11 cellular contexts compared by ENCODE assay signal in genomic region chr16:11310997-11311561, GRCh38. TPM values are rescaled to one million over a fixed set of nuclear protein-coding genes. Genes with fewer than 3 reads are reported as not detected.
DNase-seq lines count a peak whose midpoint lies in the region; ATAC-seq and TF ChIP-seq lines count a peak whose summit lies in the region.
"Had no signal": no experiment of that assay in that cellular context is flagged by ENCODE, and none has a peak within 500 bp of the region (broad histone marks: within the 10 kb centered on the region; RNA-seq: fewer than 3 reads in every experiment).

No MANE protein-coding gene starts in this region.

- ATAC-seq in GM19351 (IDR thresholded peaks at IDR 0.05; ENCODE audit: unreplicated experiment), result peak; percentile 42
- ATAC-seq in GM19397 (IDR thresholded peaks at IDR 0.05; ENCODE audit: unreplicated experiment), result no peak

- peak overlapping the region; percentile 57 to 92 (median 85) for H3K27ac Mint-ChIP-seq in CD14-positive monocyte
- H3K27ac Mint-ChIP-seq in activated naive CD4-positive, alpha-beta T cell treated with anti-CD3 and anti-CD28 coated beads, Interleukin-2, amount 50 U/mL, for 24 hours, result peak overlapping the region; percentile 10

- TF ChIP-seq CTCF in CD14-positive monocyte (IDR thresholded peaks at IDR 0.05), result no peak

- DNase-seq in CD14-positive monocyte (ENCODE audit: low spot score) (peak; percentile 72), KBM-7 (peak; percentile 94), DMS 273 treated with DMSO at 0.1 percent for 48 hours (lab: John Stamatoyannopoulos, UW) (no peak), ecto neural progenitor cell (ENCODE audit: low spot score) (no peak)
- no peak for DNase-seq in activated CD4-positive, alpha-beta T cell treated with anti-CD3 and anti-CD28 coated beads, Interleukin-2, amount 50 U/mL, for 4 hours
- DNase-seq: NCI-H1417 treated with DMSO at 0.1 percent for 48 hours had no signal

- intact Hi-C loops in CD14-positive monocyte (cut with micrococcal nuclease), result loop anchor here (5.0 kb wide), 3 partner anchors 36 to 51 kb away; partner anchors contain the start of gene RMI2 (in 1 of the 2)

- peak overlapping the region; percentile 39 to 59 for H3K4me3 Mint-ChIP-seq in CD14-positive monocyte
- peak overlapping the region; percentile 55 for H3K4me3 Mint-ChIP-seq in activated naive CD4-positive, alpha-beta T cell treated with anti-CD3 and anti-CD28 coated beads, Interleukin-2, amount 50 U/mL, for 24 hours
- H3K4me3 Mint-ChIP-seq: neural crest cell had no signal

- peaks cover 0 to 7% of the 10 kb centered on the region in 2 donors for H3K36me3 Mint-ChIP-seq in CD14-positive monocyte
- no peaks in the 10 kb centered on the region for H3K36me3 Mint-ChIP-seq in activated naive CD4-positive, alpha-beta T cell treated with anti-CD3 and anti-CD28 coated beads, Interleukin-2, amount 50 U/mL, for 24 hours

- peaks cover 0 to 2% (median 0%) of the 10 kb centered on the region in 7 donors for H3K9me3 Mint-ChIP-seq in CD14-positive monocyte
- H3K9me3 Mint-ChIP-seq in activated naive CD4-positive, alpha-beta T cell treated with anti-CD3 and anti-CD28 coated beads, Interleukin-2, amount 50 U/mL, for 24 hours, result no peaks in the 10 kb centered on the region
- H3K9me3 Mint-ChIP-seq: neural crest cell had no signal

- H3K4me1 Mint-ChIP-seq in CD14-positive monocyte, result peaks cover 70% of the 10 kb centered on the region
- peaks cover 42% of the 10 kb centered on the region for H3K4me1 Mint-ChIP-seq in activated naive CD4-positive, alpha-beta T cell treated with anti-CD3 and anti-CD28 coated beads, Interleukin-2, amount 50 U/mL, for 24 hours

- H3K27me3 Mint-ChIP-seq in CD14-positive monocyte (ENCODE audit: low read depth in 3 of 3), result peaks cover 18 to 31% (median 21%) of the 10 kb centered on the region in 3 donors
- no peaks in the 10 kb centered on the region for H3K27me3 Mint-ChIP-seq in activated naive CD4-positive, alpha-beta T cell treated with anti-CD3 and anti-CD28 coated beads, Interleukin-2, amount 50 U/mL, for 24 hours

- in situ Hi-C loops in KBM-7 (cut with MboI; ENCODE audit: low pct_unique_long_range_greater_than_20kb, low sequenced_read_pairs), result no loop called here

RNA-seq across cellular contexts. Expression of gene PRM1, which starts 29.9 kb away (rescaled TPM):
- not detected for polyA plus RNA-seq in CD14-positive monocyte
- polyA plus RNA-seq: cardiac muscle cell had no signal

RNA-seq across cellular contexts. Expression of gene RMI2, which starts 34.2 kb away (rescaled TPM):
- polyA plus RNA-seq in CD14-positive monocyte, result under 1 TPM; 0.23 to 0.24 TPM

RNA-seq across cellular contexts. Expression of gene PRM2, which starts 34.8 kb away (rescaled TPM):
- polyA plus RNA-seq in CD14-positive monocyte, result not detected
- polyA plus RNA-seq: cardiac muscle cell had no signal

RNA-seq across cellular contexts. Expression of gene PRM3, which starts 37.6 kb away (rescaled TPM):
- polyA plus RNA-seq in CD14-positive monocyte, result not detected
- polyA plus RNA-seq: cardiac muscle cell had no signal

RNA-seq across cellular contexts. Expression of gene TNP2, which starts 42.0 kb away (rescaled TPM):
- polyA plus RNA-seq in CD14-positive monocyte, result not detected
- polyA plus RNA-seq: cardiac muscle cell had no signal

Comparison
In these comparisons a context has a peak if more than half of its experiments do, and no peak if none do; other contexts are left out.
1. DNase-seq: peak in CD14-positive monocyte (single experiment) and KBM-7 (single experiment); none in DMS 273 treated with DMSO at 0.1 percent for 48 hours (single experiment), ecto neural progenitor cell (single experiment) and activated CD4-positive, alpha-beta T cell treated with anti-CD3 and anti-CD28 coated beads, Interleukin-2, amount 50 U/mL, for 4 hours (0 of 2).